Comparison of ENCODE assay signal across 20 cellular contexts in genomic region chr10:88616250-88616977, GRCh38. TPM values are rescaled to one million over a fixed set of nuclear protein-coding genes. Genes with fewer than 3 reads are reported as not detected.
A peak's percentile ranks its signal among the peaks of the same experiment; 100 is the strongest.
DNase-seq lines count a peak whose midpoint lies in the region; ATAC-seq and TF ChIP-seq lines count a peak whose summit lies in the region.
"Had no signal": no experiment of that assay in that cellular context is flagged by ENCODE, and none has a peak within 500 bp of the region (broad histone marks: within the 10 kb centered on the region; RNA-seq: fewer than 3 reads in every experiment).

No MANE protein-coding gene starts in this region.

- ATAC-seq in HG02678 (IDR thresholded peaks at IDR 0.05; ENCODE audit: unreplicated experiment) (no peak), left lobe of liver (no peak)
- ATAC-seq: stimulated activated naive CD8-positive, alpha-beta T cell treated with anti-CD3 and anti-CD28 coated beads, Interleukin-15, amount 100 ng/mL, for 72 hours had no signal

- no peaks in the 10 kb centered on the region for H3K4me1 Mint-ChIP-seq in mesothelial cell of epicardium
- H3K4me1 Mint-ChIP-seq: neural crest cell; stimulated activated naive CD8-positive, alpha-beta T cell treated with anti-CD3 and anti-CD28 coated beads, Interleukin-15, amount 100 ng/mL, for 72 hours had no signal

- H3K27ac ChIP-seq in cardiac muscle cell = peak overlapping the region; percentile 50
- H3K27ac ChIP-seq: hepatocyte had no signal

- no peak overlapping the region for H3K27ac Mint-ChIP-seq in mesothelial cell of epicardium
- H3K27ac Mint-ChIP-seq: endodermal cell had no signal

- H3K36me3 Mint-ChIP-seq in mesothelial cell of epicardium = no peaks in the 10 kb centered on the region

- H3K4me1 ChIP-seq in cardiac muscle cell (ENCODE audit: low read depth) = no peaks in the 10 kb centered on the region

- peaks cover 11% of the 10 kb centered on the region for H3K27me3 Mint-ChIP-seq in mesothelial cell of epicardium (ENCODE audit: low read depth)

- H3K36me3 ChIP-seq in cardiac muscle cell = no peaks in the 10 kb centered on the region

- TF ChIP-seq CTCF in cardiac muscle cell (IDR thresholded peaks at IDR 0.05; ENCODE audit: low read depth, low read length) = no peak
- no peak for TF ChIP-seq CTCF in mesothelial cell of epicardium (IDR thresholded peaks at IDR 0.05; ENCODE audit: unreplicated experiment)

- no peaks in the 10 kb centered on the region for H3K9me3 ChIP-seq in cardiac muscle cell (ENCODE audit: low read depth)

- H3K27me3 ChIP-seq in cardiac muscle cell = no peaks in the 10 kb centered on the region
- H3K27me3 ChIP-seq: hepatocyte had no signal

- H3K4me3 Mint-ChIP-seq in mesothelial cell of epicardium = no peak overlapping the region
- H3K4me3 Mint-ChIP-seq: endodermal cell; neural crest cell; stimulated activated naive CD8-positive, alpha-beta T cell treated with anti-CD3 and anti-CD28 coated beads, Interleukin-15, amount 100 ng/mL, for 72 hours had no signal

- peak; percentile 7 for DNase-seq in Ammon's horn (ENCODE audit: low spot score)
- peak; percentile 22 for DNase-seq in NCI-H69 (lab: John Stamatoyannopoulos, UW)
- DNase-seq in cardiac muscle cell (ENCODE audit: low read depth in 1 of 2, low spot score in 1 of 2) = peak; percentile 28 to 31
- DNase-seq in pons (ENCODE audit: low spot score) = peak; percentile 20
- no peak for DNase-seq in mesothelial cell of epicardium (ENCODE audit: low spot score in 2 of 2, unreplicated experiment in 2 of 2)
- DNase-seq in stimulated activated naive CD4-positive, alpha-beta T cell treated with Interleukin-2 at 50 U/mL for 16 hours (lab: John Stamatoyannopoulos, UW) = no peak
- no peak for DNase-seq in left lobe of liver (ENCODE audit: low spot score)
- DNase-seq: activated naive CD4-positive, alpha-beta T cell treated with Interleukin-2 at 50 U/mL for 16 hours; cerebellar nuclear complex; endodermal cell; Kasumi-1; mesendoderm; NCI-H1105; NCI-H526; stimulated activated naive CD8-positive, alpha-beta T cell treated with anti-CD3 and anti-CD28 coated beads, Interleukin-15, amount 100 ng/mL, for 72 hours had no signal

- H3K9me3 Mint-ChIP-seq in mesothelial cell of epicardium = peaks cover 11% of the 10 kb centered on the region
- H3K9me3 Mint-ChIP-seq: neural crest cell; stimulated activated naive CD8-positive, alpha-beta T cell treated with anti-CD3 and anti-CD28 coated beads, Interleukin-15, amount 100 ng/mL, for 72 hours had no signal

- H3K4me3 ChIP-seq in cardiac muscle cell = no peak overlapping the region
- H3K4me3 ChIP-seq: hepatocyte had no signal

RNA-seq across cellular contexts. Expression of gene LIPJ, which starts 29.9 kb away (rescaled TPM):
- total RNA-seq in cardiac muscle cell (0.11 TPM in 1 of 2 replicates, not detected in the other), mesothelial cell of epicardium (0.18 to 0.47 TPM (median 0.22 TPM) in 3 replicates), left lobe of liver (0.08 TPM)
- 0.59 TPM in 1 of 2 replicates, not detected in the other for polyA plus RNA-seq in cardiac muscle cell
- total RNA-seq: endodermal cell, HT1080, neural crest cell had no signal
- polyA plus RNA-seq: hepatocyte had no signal

RNA-seq across cellular contexts. Expression of gene RNLS, which starts 33.3 kb away (rescaled TPM):
- total RNA-seq in cardiac muscle cell = 5.5 and 13.9 TPM in 2 replicates
- polyA plus RNA-seq in cardiac muscle cell = 6.9 and 9.8 TPM in 2 replicates
- 6.3 to 9.4 TPM (median 6.8 TPM) in 3 replicates for total RNA-seq in mesothelial cell of epicardium
- total RNA-seq in left lobe of liver = 10.1 TPM

RNA-seq across cellular contexts. Expression of gene LIPF, which starts 47.8 kb away (rescaled TPM):
- not detected in 2 replicates for total RNA-seq in cardiac muscle cell
- polyA plus RNA-seq in cardiac muscle cell = not detected in 2 replicates
- total RNA-seq in mesothelial cell of epicardium = not detected in 3 replicates
- not detected for total RNA-seq in left lobe of liver
- total RNA-seq: endodermal cell, HT1080, neural crest cell, ureter had no signal
- polyA plus RNA-seq: hepatocyte had no signal

Comparison
In these comparisons a context has a peak if more than half of its experiments do, and no peak if none do; other contexts are left out.
1. DNase-seq: peak in Ammon's horn (single experiment), NCI-H69 (single experiment), cardiac muscle cell (2 of 2) and pons (single experiment); none in mesothelial cell of epicardium (0 of 2), stimulated activated naive CD4-positive, alpha-beta T cell treated with Interleukin-2 at 50 U/mL for 16 hours (single experiment) and left lobe of liver (single experiment).